ENCODE assay signal across 15 cellular contexts in genomic region chr10:70163448-70163847, GRCh38. TPM values are rescaled to one million over a fixed set of nuclear protein-coding genes. Genes with fewer than 3 reads are reported as not detected.
DNase-seq lines count a peak whose midpoint lies in the region; ATAC-seq and TF ChIP-seq lines count a peak whose summit lies in the region.
"Had no signal": no experiment of that assay in that cellular context is flagged by ENCODE, and none has a peak within 500 bp of the region (broad histone marks: within the 10 kb centered on the region; RNA-seq: fewer than 3 reads in every experiment).

No MANE protein-coding gene starts in this region.

- H3K4me3 Mint-ChIP-seq in activated naive CD4-positive, alpha-beta T cell treated with anti-CD3 and anti-CD28 coated beads, Interleukin-2, amount 10 ng/mL, durations not matched to agents 7 days and 5 days: peak overlapping the region; percentile 42
- no peak overlapping the region for H3K4me3 Mint-ChIP-seq in WTC11

- POLR2A ChIA-PET in WTC11 (lab: Charles Lee): no interaction called here

- H3K4me1 ChIP-seq in effector memory CD4-positive, alpha-beta T cell (ENCODE audit: control insufficient read depth, insufficient read depth, low read length, poor library complexity, severe bottlenecking): peaks cover 35% of the 10 kb centered on the region
- H3K4me1 ChIP-seq in uterus: no peaks in the 10 kb centered on the region

- intact Hi-C loops in uterus (cut with DNase I; ENCODE audit: low total_unique reads): no loop called here

- H3K4me3 ChIP-seq in effector memory CD4-positive, alpha-beta T cell (ENCODE audit: insufficient read depth, low read depth, low read length, poor library complexity, severe bottlenecking): no peak overlapping the region
- no peak overlapping the region for H3K4me3 ChIP-seq in uterus
- H3K4me3 ChIP-seq: cardiac muscle cell, heart left ventricle had no signal

- no peak for DNase-seq in activated naive CD4-positive, alpha-beta T cell treated with anti-CD3 and anti-CD28 coated beads, Interleukin-2, amount 10 ng/mL, durations not matched to agents 7 days and 5 days
- no peak for DNase-seq in activated naive CD4-positive, alpha-beta T cell treated with Interleukin-2 at 50 U/mL for 16 hours
- DNase-seq in WTC11 (ENCODE audit: low spot score) (no peak), mesenteric fat pad (ENCODE audit: low spot score) (no peak), UCSD-AML1 (lab: John Stamatoyannopoulos, UW; ENCODE audit: unreplicated experiment) (no peak), uterus (no peak)
- no peak for DNase-seq in effector memory CD4-positive, alpha-beta T cell
- DNase-seq: heart left ventricle, NCI-H2029, NCI-H510A, SHP77 treated with DMSO at 0.1 percent for 48 hours, T1000 had no signal

- H3K27me3 ChIP-seq in effector memory CD4-positive, alpha-beta T cell (replicated peaks; ENCODE audit: control insufficient read depth, insufficient read depth, low read length, poor library complexity, severe bottlenecking): no peaks in the 10 kb centered on the region
- no peaks in the 10 kb centered on the region for H3K27me3 ChIP-seq in uterus
- H3K27me3 ChIP-seq: cardiac muscle cell, heart left ventricle had no signal

- no peak for TF ChIP-seq POLR2A in uterus (IDR thresholded peaks at IDR 0.05)

- H3K9me3 ChIP-seq in effector memory CD4-positive, alpha-beta T cell (ENCODE audit: control insufficient read depth, low read length): no peaks in the 10 kb centered on the region
- H3K9me3 ChIP-seq in uterus: no peaks in the 10 kb centered on the region
- H3K9me3 ChIP-seq: heart left ventricle had no signal

- no peaks in the 10 kb centered on the region for H3K27me3 Mint-ChIP-seq in activated naive CD4-positive, alpha-beta T cell treated with anti-CD3 and anti-CD28 coated beads, Interleukin-2, amount 10 ng/mL, durations not matched to agents 7 days and 5 days
- H3K27me3 Mint-ChIP-seq in WTC11 (ENCODE audit: low read depth): no peaks in the 10 kb centered on the region

- peak overlapping the region; percentile 92 for H3K27ac Mint-ChIP-seq in activated naive CD4-positive, alpha-beta T cell treated with anti-CD3 and anti-CD28 coated beads, Interleukin-2, amount 10 ng/mL, durations not matched to agents 7 days and 5 days
- peak overlapping the region; percentile 63 for H3K27ac Mint-ChIP-seq in WTC11

- CTCF ChIA-PET in activated naive CD4-positive, alpha-beta T cell treated with anti-CD3 and anti-CD28 coated beads, Interleukin-2, amount 10 ng/mL, durations not matched to agents 7 days and 5 days (lab: Charles Lee): interaction anchor here (0.8 to 1.9 kb wide), 4 partner anchors 17 to 56 kb away, joined by 3 to 9 read pairs (median 3); partner anchors contain the start of gene TYSND1
- CTCF ChIA-PET in WTC11 (lab: Charles Lee): interaction anchor here (0.8 kb wide), 1 partner anchor 102 kb away, joined by 3 read pairs; no protein-coding TSS in a partner anchor

- no peak for TF ChIP-seq CTCF in WTC11 (IDR thresholded peaks at IDR 0.05)
- TF ChIP-seq CTCF in uterus (IDR thresholded peaks at IDR 0.05): no peak

- H3K36me3 ChIP-seq in effector memory CD4-positive, alpha-beta T cell (ENCODE audit: control insufficient read depth, insufficient read depth, low read length): peaks cover 32% of the 10 kb centered on the region
- no peaks in the 10 kb centered on the region for H3K36me3 ChIP-seq in uterus

- no peaks in the 10 kb centered on the region for H3K9me3 Mint-ChIP-seq in activated naive CD4-positive, alpha-beta T cell treated with anti-CD3 and anti-CD28 coated beads, Interleukin-2, amount 10 ng/mL, durations not matched to agents 7 days and 5 days
- no peaks in the 10 kb centered on the region for H3K9me3 Mint-ChIP-seq in WTC11

- H3K4me1 Mint-ChIP-seq in activated naive CD4-positive, alpha-beta T cell treated with anti-CD3 and anti-CD28 coated beads, Interleukin-2, amount 10 ng/mL, durations not matched to agents 7 days and 5 days: peaks cover 71% of the 10 kb centered on the region
- H3K4me1 Mint-ChIP-seq in WTC11: peaks cover 17% of the 10 kb centered on the region

- ATAC-seq in WTC11: no peak
- ATAC-seq in HG03025 (IDR thresholded peaks at IDR 0.05; ENCODE audit: low FRiP score, unreplicated experiment): no peak
- ATAC-seq: HepG2 had no signal

- peak overlapping the region; percentile 11 for H3K27ac ChIP-seq in effector memory CD4-positive, alpha-beta T cell (ENCODE audit: insufficient read depth, low read length, poor library complexity, severe bottlenecking)
- H3K27ac ChIP-seq in uterus: no peak overlapping the region
- H3K27ac ChIP-seq: cardiac muscle cell had no signal

- peaks cover 56% of the 10 kb centered on the region for H3K36me3 Mint-ChIP-seq in activated naive CD4-positive, alpha-beta T cell treated with anti-CD3 and anti-CD28 coated beads, Interleukin-2, amount 10 ng/mL, durations not matched to agents 7 days and 5 days
- peaks cover 28% of the 10 kb centered on the region for H3K36me3 Mint-ChIP-seq in WTC11

TF ChIP-seq in WTC11, 78 proteins besides CTCF, POLR2A, EP300 and RAD21:
- TF ChIP-seq TEAD1 (CRISPR knock-in tag; IDR thresholded peaks at IDR 0.05): no peak
- no peak for TF ChIP-seq ZMAT4 (CRISPR knock-in tag; IDR thresholded peaks at IDR 0.05)
- no peak for TF ChIP-seq ZBTB21 (CRISPR knock-in tag; IDR thresholded peaks at IDR 0.05; ENCODE audit: borderline replicate concordance)
- TF ChIP-seq ZNF281 (CRISPR knock-in tag; IDR thresholded peaks at IDR 0.05): no peak
- no peak for TF ChIP-seq GABPB1 (CRISPR knock-in tag; IDR thresholded peaks at IDR 0.05)
- TF ChIP-seq OVOL2 (CRISPR knock-in tag; IDR thresholded peaks at IDR 0.05; ENCODE audit: borderline replicate concordance): no peak

RNA-seq across cellular contexts. Expression of gene SAR1A, which starts 6.9 kb away (rescaled TPM):
- total RNA-seq in WTC11 (2021) (102 to 111 TPM (median 109 TPM) in 3 replicates), mesenteric fat pad (293 TPM), uterus (100 to 1,000 TPM in 2 of 4 donors, 10 to 100 TPM in 2; 38.2 to 232 (median 93.6) TPM)

RNA-seq across cellular contexts. Expression of gene TYSND1, which starts 16.9 kb away (rescaled TPM):
- 18.9 to 21.3 TPM (median 20.7 TPM) in 3 replicates for total RNA-seq in WTC11 (2021)
- 22.2 TPM for total RNA-seq in mesenteric fat pad
- 10 to 100 TPM in 3 of 4 donors, 1 to 10 TPM in 1; 5.4 to 15.9 (median 12.7) TPM for total RNA-seq in uterus

RNA-seq across cellular contexts. Expression of gene AIFM2, which starts 30.8 kb away (rescaled TPM):
- 4.4 to 5.2 TPM (median 4.6 TPM) in 3 replicates for total RNA-seq in WTC11 (2021)
- 135 TPM for total RNA-seq in mesenteric fat pad
- total RNA-seq in uterus: 10 to 100 TPM in 2 of 4 donors, 1 to 10 TPM in 2; 3.5 to 14.0 (median 8.5) TPM
